13 cellular contexts compared by ENCODE assay signal in genomic region chr14:76348898-76349297, GRCh38. TPM values are rescaled to one million over a fixed set of nuclear protein-coding genes. Genes with fewer than 3 reads are reported as not detected.
DNase-seq lines count a peak whose midpoint lies in the region; ATAC-seq and TF ChIP-seq lines count a peak whose summit lies in the region.
"Had no signal": no experiment of that assay in that cellular context is flagged by ENCODE, and none has a peak within 500 bp of the region (broad histone marks: within the 10 kb centered on the region; RNA-seq: fewer than 3 reads in every experiment).

No MANE protein-coding gene starts in this region.

- peaks cover 12% of the 10 kb centered on the region for H3K27me3 Mint-ChIP-seq in activated naive CD8-positive, alpha-beta T cell treated with anti-CD3 and anti-CD28 coated beads, Interleukin-2, amount 50 U/mL, for 24 hours

- H3K27ac ChIP-seq in HEK293 (ENCODE audit: extremely low read depth, low read depth, low read length) (no peak overlapping the region), gastrocnemius medialis (peak overlapping the region in 2 of 4 donors; percentile 40 to 43)

- no peak overlapping the region for H3K4me3 ChIP-seq in HEK293 (ENCODE audit: low read depth, low read length)
- no peak overlapping the region for H3K4me3 ChIP-seq in gastrocnemius medialis

- no peak for TF ChIP-seq POLR2A in gastrocnemius medialis (IDR thresholded peaks at IDR 0.05)

- CTCF ChIA-PET in HEK293 (lab: Yijun Ruan, JAX): interaction anchor here (0.6 to 1.2 kb wide), 3 partner anchors 297 to 419 kb away, joined by 3 to 5 read pairs (median 4); no protein-coding TSS in a partner anchor

- TF ChIP-seq CTCF in HEK293 (tag by site-specific recombination; IDR thresholded peaks at IDR 0.05): no peak
- no peak for TF ChIP-seq CTCF in gastrocnemius medialis (IDR thresholded peaks at IDR 0.05 in 4 of 5, conservative IDR thresholded peaks at IDR 0.05 in 1 of 5)

- H3K9me3 Mint-ChIP-seq in activated naive CD8-positive, alpha-beta T cell treated with anti-CD3 and anti-CD28 coated beads, Interleukin-2, amount 50 U/mL, for 24 hours: no peaks in the 10 kb centered on the region
- H3K9me3 Mint-ChIP-seq: T-cell had no signal

- H3K27me3 ChIP-seq in gastrocnemius medialis: no peaks in the 10 kb centered on the region

- DNase-seq in T1000 (lab: John Stamatoyannopoulos, UW) (peak; percentile 60), Right ventricle myocardium inferior (ENCODE audit: missing footprints) (no peak), gastrocnemius medialis (peak; percentile 36 to 50), NCI-H526 treated with DMSO at 0.1 percent for 48 hours (lab: John Stamatoyannopoulos, UW) (no peak), DMS114 treated with DMSO at 0.1 percent for 48 hours (lab: John Stamatoyannopoulos, UW; ENCODE audit: unreplicated experiment) (no peak)
- DNase-seq in activated naive CD8-positive, alpha-beta T cell treated with anti-CD3 and anti-CD28 coated beads, Interleukin-2, amount 50 U/mL, for 24 hours: no peak
- DNase-seq: activated effector memory CD4-positive, alpha-beta T cell treated with anti-CD3 and anti-CD28 coated beads, Interleukin-2, amount 50 U/mL, for 16 hours; NCI-H146; occipital lobe; T-cell had no signal

- no peaks in the 10 kb centered on the region for H3K36me3 Mint-ChIP-seq in activated naive CD8-positive, alpha-beta T cell treated with anti-CD3 and anti-CD28 coated beads, Interleukin-2, amount 50 U/mL, for 24 hours (ENCODE audit: low read depth)
- H3K36me3 Mint-ChIP-seq: T-cell had no signal

- peak; percentile 26 for ATAC-seq in Right ventricle myocardium inferior
- peak; percentile 48 to 79 for ATAC-seq in gastrocnemius medialis
- ATAC-seq in activated CD4-positive, CD25-positive, alpha-beta regulatory T cell treated with anti-CD3 and anti-CD28 coated beads, Interleukin-2, amount 50 U/mL, for 24 hours: no peak
- ATAC-seq in activated naive CD8-positive, alpha-beta T cell treated with anti-CD3 and anti-CD28 coated beads, Interleukin-2, amount 50 U/mL, for 24 hours: no peak
- ATAC-seq: T-cell had no signal

- in situ Hi-C loops in gastrocnemius medialis (cut with MboI; ENCODE audit: low sequenced_read_pairs in 4 of 4): no loop called here

- intact Hi-C loops in Right ventricle myocardium inferior (cut with DNase I): no loop called here
- intact Hi-C loops in gastrocnemius medialis (cut with DNase I; ENCODE audit: low total_unique reads): no loop called here

- H3K27ac Mint-ChIP-seq in activated naive CD8-positive, alpha-beta T cell treated with anti-CD3 and anti-CD28 coated beads, Interleukin-2, amount 50 U/mL, for 24 hours: no peak overlapping the region
- H3K27ac Mint-ChIP-seq: T-cell had no signal

- H3K4me1 ChIP-seq in HEK293 (ENCODE audit: control insufficient read depth, insufficient read depth, low read length): no peaks in the 10 kb centered on the region
- peaks cover 19 to 26% of the 10 kb centered on the region in 2 donors for H3K4me1 ChIP-seq in gastrocnemius medialis

- POLR2A ChIA-PET in HEK293 (lab: Yijun Ruan, JAX): no interaction called here

- H3K36me3 ChIP-seq in HEK293 (ENCODE audit: control insufficient read depth in 2 of 2, insufficient read depth in 1 of 2, low read length in 2 of 2) (no peaks in the 10 kb centered on the region), gastrocnemius medialis (no peaks in the 10 kb centered on the region)

- H3K9me3 ChIP-seq in HEK293 (ENCODE audit: control insufficient read depth, insufficient read depth, low read depth, low read length) (no peaks in the 10 kb centered on the region), gastrocnemius medialis (no peaks in the 10 kb centered on the region)

- peaks cover 2% of the 10 kb centered on the region for H3K4me1 Mint-ChIP-seq in activated naive CD8-positive, alpha-beta T cell treated with anti-CD3 and anti-CD28 coated beads, Interleukin-2, amount 50 U/mL, for 24 hours

- no peak overlapping the region for H3K4me3 Mint-ChIP-seq in activated naive CD8-positive, alpha-beta T cell treated with anti-CD3 and anti-CD28 coated beads, Interleukin-2, amount 50 U/mL, for 24 hours
- H3K4me3 Mint-ChIP-seq: T-cell had no signal

TF ChIP-seq in HEK293, 187 proteins besides CTCF, POLR2A, EP300 and RAD21:
- no peak for TF ChIP-seq ZNF174 (tag by site-specific recombination; IDR thresholded peaks at IDR 0.05)
- TF ChIP-seq ZNF600 (tag by site-specific recombination; IDR thresholded peaks at IDR 0.05): peak; percentile 49; the same call in 1 of the 2 replicates
- TF ChIP-seq ZIC2 (tag by site-specific recombination; IDR thresholded peaks at IDR 0.05): peak; percentile 43; the same call in 1 of the 2 replicates
- peak; percentile 17; the same call in 1 of the 2 replicates for TF ChIP-seq ZFHX2 (tag by site-specific recombination; conservative IDR thresholded peaks at IDR 0.05)
- TF ChIP-seq GLIS1 (tag by site-specific recombination; IDR thresholded peaks at IDR 0.05): 0 out of 2 replicates have a peak, but pooled peaks have one; percentile 23
- no peak for TF ChIP-seq HOXC10 (CRISPR knock-in tag; IDR thresholded peaks at IDR 0.05)

RNA-seq across cellular contexts. Expression of gene ESRRB, which starts 27.0 kb away (rescaled TPM):
- 2.9 TPM for total RNA-seq in Right ventricle myocardium inferior
- 1 to 10 TPM; 1.1 to 9.4 (median 5.3) TPM for total RNA-seq in gastrocnemius medialis
- total RNA-seq: G401 had no signal

Comparison
In these comparisons a context has a peak if more than half of its experiments do, and no peak if none do; other contexts are left out.
1. DNase-seq: peak in T1000 (single experiment) and gastrocnemius medialis (2 of 2); none in Right ventricle myocardium inferior (single experiment), NCI-H526 treated with DMSO at 0.1 percent for 48 hours (single experiment), activated naive CD8-positive, alpha-beta T cell treated with anti-CD3 and anti-CD28 coated beads, Interleukin-2, amount 50 U/mL, for 24 hours (single experiment) and DMS114 treated with DMSO at 0.1 percent for 48 hours (single experiment).
2. ATAC-seq: peak in Right ventricle myocardium inferior (single experiment) and gastrocnemius medialis (2 of 2); none in activated CD4-positive, CD25-positive, alpha-beta regulatory T cell treated with anti-CD3 and anti-CD28 coated beads, Interleukin-2, amount 50 U/mL, for 24 hours (0 of 2) and activated naive CD8-positive, alpha-beta T cell treated with anti-CD3 and anti-CD28 coated beads, Interleukin-2, amount 50 U/mL, for 24 hours (single experiment).